In genomic region chr3:98612587-98612986, GRCh38 we compare ENCODE assay signal across 8 cellular contexts. TPM values are rescaled to one million over a fixed set of nuclear protein-coding genes. Genes with fewer than 3 reads are reported as not detected.
DNase-seq lines count a peak whose midpoint lies in the region; ATAC-seq and TF ChIP-seq lines count a peak whose summit lies in the region.

No MANE protein-coding gene starts in this region.

- no peak overlapping the region for H3K23ac ChIP-seq in H9 (ENCODE audit: insufficient read length, low read depth, low read length)

- no peak overlapping the region for H2BK15ac ChIP-seq in H9 (ENCODE audit: low read depth, low read length)

- H3K36me3 Mint-ChIP-seq in H9 (ENCODE audit: insufficient read depth in 1 of 3, low read depth in 3 of 3), result peaks cover 0 to 4% (median 4%) of the 10 kb centered on the region in 3 experiments; a peak in 3 of 7 replicates

- H4K8ac ChIP-seq in H9 (replicated peaks; ENCODE audit: insufficient read length, low read depth, low read length), result no peak overlapping the region

- no peaks in the 10 kb centered on the region for H3K23me2 ChIP-seq in H9 (ENCODE audit: insufficient read length, low read depth, low read length, poor library complexity, severe bottlenecking)

- H3K56ac ChIP-seq in H9 (ENCODE audit: insufficient read length, low read depth, low read length), result no peak overlapping the region

- H4K5ac ChIP-seq in H9 (ENCODE audit: insufficient read length, low read depth, low read length), result no peak overlapping the region

- no peaks in the 10 kb centered on the region for H3K9me2 ChIP-seq in GM23248 (ENCODE audit: insufficient read depth)

- no peak overlapping the region for H3K9ac ChIP-seq in H9 (ENCODE audit: extremely low read depth, insufficient read length, low read length)
- H3K9ac ChIP-seq in GM23248, result no peak overlapping the region

- no peak overlapping the region for H2BK12ac ChIP-seq in H9 (ENCODE audit: insufficient read length, low read depth, low read length)

- H3K9me3 ChIP-seq in H9 (ENCODE audit: control insufficient read depth, low read depth, low read length) (no peaks in the 10 kb centered on the region), lower lobe of right lung (no peaks in the 10 kb centered on the region), GM23248 (ENCODE audit: low read depth) (no peaks in the 10 kb centered on the region)

- no peak overlapping the region for H2BK5ac ChIP-seq in H9 (ENCODE audit: insufficient read length, low read length)

- ATAC-seq in GM18511 (IDR thresholded peaks at IDR 0.05; ENCODE audit: unreplicated experiment) (peak; percentile 53), lower lobe of right lung (peak in 1 of 2 donors; percentile 34)

- WGBS in H9 (ENCODE audit: extremely low coverage, insufficient read length, low lambda C conversion rate), result no CpG with 5 or more reads among the region's 5 CpGs
- WGBS in GM23248 (ENCODE audit: low coverage in 1 of 2, low lambda C conversion rate in 2 of 2, missing lambda C conversion rate in 2 of 2), 2 experiments, result 49 to 57% methylated on average over 5 of the region's 5 CpGs

- in situ Hi-C loops in GM23248 (cut with MboI), result loop anchor here (25.0 kb wide), 1 partner anchor 1150 kb away; no protein-coding TSS in a partner anchor

- no peak overlapping the region for H3K27ac Mint-ChIP-seq in H9

- H3K27me3 ChIP-seq in H9 (ENCODE audit: insufficient read depth, low read length) (no peaks in the 10 kb centered on the region), lower lobe of right lung (ENCODE audit: low read depth) (no peaks in the 10 kb centered on the region), GM23248 (replicated peaks; ENCODE audit: insufficient read depth) (peaks cover 11% of the 10 kb centered on the region; the same call in 1 of the 2 replicates)

- H4K20me1 ChIP-seq in H9 (ENCODE audit: control insufficient read depth, insufficient read depth, insufficient read length), result no peaks in the 10 kb centered on the region
- no peaks in the 10 kb centered on the region for H4K20me1 ChIP-seq in GM23248 (ENCODE audit: insufficient read depth)

- no peak overlapping the region for H2BK120ac ChIP-seq in H9 (ENCODE audit: low read depth, low read length, poor library complexity, severe bottlenecking)

- H3K9me3 Mint-ChIP-seq in H9, result peaks cover 0 to 4% of the 10 kb centered on the region in 2 experiments; a peak in 2 of 5 replicates

- no peak overlapping the region for H4K91ac ChIP-seq in H9 (ENCODE audit: insufficient read length, low read depth, low read length)

- H3K79me1 ChIP-seq in H9 (ENCODE audit: insufficient read depth, low read depth, low read length, poor library complexity, severe bottlenecking), result no peaks in the 10 kb centered on the region

- H3T11ph ChIP-seq in H9 (ENCODE audit: low read length), result no peak overlapping the region

- H3K4ac ChIP-seq in H9 (ENCODE audit: low read depth, low read length), result no peak overlapping the region

- H3K4me2 ChIP-seq in H9 (ENCODE audit: insufficient read depth, insufficient read length, low read length) (no peak overlapping the region), GM23248 (ENCODE audit: unreplicated experiment) (no peak overlapping the region)

- no peaks in the 10 kb centered on the region for H3F3A ChIP-seq in GM23248 (ENCODE audit: insufficient read depth)

- no peaks in the 10 kb centered on the region for H3K36me3 ChIP-seq in lower lobe of right lung
- no peaks in the 10 kb centered on the region for H3K36me3 ChIP-seq in GM23248 (ENCODE audit: low read depth)

- DNase-seq in H9, result peak; percentile 76
- peak; percentile 48 for DNase-seq in MV-4-11 (lab: John Stamatoyannopoulos, UW)
- DNase-seq in lower lobe of right lung, result peak; percentile 46
- no peak for DNase-seq in effector CD8-positive, alpha-beta T cell (lab: John Stamatoyannopoulos, UW)
- no peak for DNase-seq in NCI-H524 treated with DMSO at 0.1 percent for 48 hours (lab: John Stamatoyannopoulos, UW)
- no peak for DNase-seq in middle frontal gyrus (ENCODE audit: extremely low spot score, low spot score)
- DNase-seq in GM23248, result no peak

- no peak overlapping the region for H3K4me3 ChIP-seq in lower lobe of right lung
- H3K4me3 ChIP-seq in GM23248, result no peak overlapping the region

- H3K14ac ChIP-seq in H9 (ENCODE audit: insufficient read depth, low read length), result no peak overlapping the region

- no peak overlapping the region for H2AK5ac ChIP-seq in H9 (ENCODE audit: insufficient read length, low read length)

- H3K18ac ChIP-seq in H9 (ENCODE audit: insufficient read length, low read depth, low read length), result no peak overlapping the region

- no peak overlapping the region for H3K27ac ChIP-seq in H9 (ENCODE audit: insufficient read length, low read depth, low read length)
- H3K27ac ChIP-seq in lower lobe of right lung, result no peak overlapping the region
- no peak overlapping the region for H3K27ac ChIP-seq in GM23248

- no peak overlapping the region for H2AFZ ChIP-seq in H9 (ENCODE audit: low read length)
- H2AFZ ChIP-seq in GM23248, result no peak overlapping the region

- TF ChIP-seq CTCF in H9 (conservative IDR thresholded peaks at IDR 0.05) (peak; percentile 67), lower lobe of right lung (IDR thresholded peaks at IDR 0.05) (no peak)

- H3K79me2 ChIP-seq in H9 (ENCODE audit: insufficient read depth, low read length) (no peaks in the 10 kb centered on the region), GM23248 (ENCODE audit: insufficient read depth) (no peaks in the 10 kb centered on the region)

- no peak overlapping the region for H2BK20ac ChIP-seq in H9 (ENCODE audit: low read depth, low read length, poor library complexity, severe bottlenecking)

- H3K27me3 Mint-ChIP-seq in H9 (ENCODE audit: low read depth), result no peaks in the 10 kb centered on the region

- no peaks in the 10 kb centered on the region for H3K4me1 ChIP-seq in H9 (ENCODE audit: insufficient read depth, low read length)
- no peaks in the 10 kb centered on the region for H3K4me1 ChIP-seq in lower lobe of right lung
- H3K4me1 ChIP-seq in GM23248 (ENCODE audit: insufficient read depth), result no peaks in the 10 kb centered on the region

- H3K4me3 Mint-ChIP-seq in H9, result no peak overlapping the region

- intact Hi-C loops in lower lobe of right lung (cut with DNase I), result no loop called here

- peaks cover 2 to 4% of the 10 kb centered on the region in 2 experiments; a peak in 2 of 4 replicates for H3K4me1 Mint-ChIP-seq in H9

RNA-seq across cellular contexts. Expression of gene CPOX, which starts 19.2 kb away (rescaled TPM):
- total RNA-seq in H9 (2021) (22.7 and 24.7 TPM in 2 replicates), lower lobe of right lung (18.0 TPM)
- 33.6 and 34.3 TPM in 2 replicates for total RNA-seq in GM23248 (2014; rRNA removed; shearing (Covaris generic))
- 9.2 and 10.1 TPM in 2 replicates for polyA plus RNA-seq in GM23248 (2016; fragmentation: Nextera tagmentation; extraction: Ambion mirVana)

Comparison
In these comparisons a context has a peak if more than half of its experiments do, and no peak if none do; other contexts are left out.
1. DNase-seq: peak in H9 (single experiment), MV-4-11 (single experiment) and lower lobe of right lung (single experiment); none in effector CD8-positive, alpha-beta T cell (single experiment), NCI-H524 treated with DMSO at 0.1 percent for 48 hours (single experiment), middle frontal gyrus (single experiment) and GM23248 (single experiment).